Comparison of ENCODE assay signal across 8 cellular contexts in genomic region chr20:33674294-33675126, GRCh38. TPM values are rescaled to one million over a fixed set of nuclear protein-coding genes. Genes with fewer than 3 reads are reported as not detected.
DNase-seq lines count a peak whose midpoint lies in the region; ATAC-seq lines count a peak whose summit lies in the region.

A gene with protein sequence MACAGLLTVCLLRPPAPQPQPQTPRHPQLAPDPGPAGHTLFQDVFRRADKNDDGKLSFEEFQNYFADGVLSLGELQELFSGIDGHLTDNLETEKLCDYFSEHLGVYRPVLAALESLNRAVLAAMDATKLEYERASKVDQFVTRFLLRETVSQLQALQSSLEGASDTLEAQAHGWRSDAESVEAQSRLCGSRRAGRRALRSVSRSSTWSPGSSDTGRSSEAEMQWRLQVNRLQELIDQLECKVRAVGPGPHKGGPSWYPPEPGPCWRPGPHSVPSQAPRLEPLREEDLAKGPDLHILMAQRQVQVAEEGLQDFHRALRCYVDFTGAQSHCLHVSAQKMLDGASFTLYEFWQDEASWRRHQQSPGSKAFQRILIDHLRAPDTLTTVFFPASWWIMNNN (minus strand): TSS chr20:33674428. CDS start chr20:33674352, 76 bp downstream.

- peak within 1 kb of the TSS; percentile 37 for H3K27ac Mint-ChIP-seq in activated CD4-positive, alpha-beta memory T cell treated with anti-CD3 and anti-CD28 coated beads, Interleukin-2, amount 10 ng/mL, durations not matched to agents 7 days and 5 days

- H3K27me3 ChIP-seq in effector memory CD4-positive, alpha-beta T cell (replicated peaks; ENCODE audit: control insufficient read depth, insufficient read depth, low read length, poor library complexity, severe bottlenecking): no peaks in the 10 kb centered on the region

- peak; percentile 43 for ATAC-seq in HG03103 (IDR thresholded peaks at IDR 0.05; ENCODE audit: low read depth, unreplicated experiment)

- peaks cover 62% of the 10 kb centered on the region for H3K4me1 Mint-ChIP-seq in activated CD4-positive, alpha-beta memory T cell treated with anti-CD3 and anti-CD28 coated beads, Interleukin-2, amount 10 ng/mL, durations not matched to agents 7 days and 5 days

- peak within 1 kb of the TSS; percentile 23 for H3K27ac ChIP-seq in effector memory CD4-positive, alpha-beta T cell (ENCODE audit: insufficient read depth, low read length, poor library complexity, severe bottlenecking)

- CTCF ChIA-PET in activated CD4-positive, alpha-beta memory T cell treated with anti-CD3 and anti-CD28 coated beads, Interleukin-2, amount 10 ng/mL, durations not matched to agents 7 days and 5 days (lab: Charles Lee): interaction anchor here (1.1 to 1.2 kb wide), 2 partner anchors 10 kb away, joined by 3 read pairs; no protein-coding TSS in a partner anchor

- no peaks in the 10 kb centered on the region for H3K9me3 Mint-ChIP-seq in activated CD4-positive, alpha-beta memory T cell treated with anti-CD3 and anti-CD28 coated beads, Interleukin-2, amount 10 ng/mL, durations not matched to agents 7 days and 5 days

- H3K36me3 ChIP-seq in effector memory CD4-positive, alpha-beta T cell (ENCODE audit: control insufficient read depth, insufficient read depth, low read length): no peaks in the 10 kb centered on the region

- H3K4me1 ChIP-seq in effector memory CD4-positive, alpha-beta T cell (ENCODE audit: control insufficient read depth, insufficient read depth, low read length, poor library complexity, severe bottlenecking): peaks cover 23% of the 10 kb centered on the region

- no peaks in the 10 kb centered on the region for H3K27me3 Mint-ChIP-seq in activated CD4-positive, alpha-beta memory T cell treated with anti-CD3 and anti-CD28 coated beads, Interleukin-2, amount 10 ng/mL, durations not matched to agents 7 days and 5 days

- H3K4me3 Mint-ChIP-seq in activated CD4-positive, alpha-beta memory T cell treated with anti-CD3 and anti-CD28 coated beads, Interleukin-2, amount 10 ng/mL, durations not matched to agents 7 days and 5 days: peak within 1 kb of the TSS; percentile 83

- POLR2A ChIA-PET in activated CD4-positive, alpha-beta memory T cell treated with anti-CD3 and anti-CD28 coated beads, Interleukin-2, amount 10 ng/mL, durations not matched to agents 7 days and 5 days (lab: Charles Lee): interaction anchor here (1.3 to 16.8 kb wide), 4 partner anchors 7 to 46 kb away, joined by 3 to 312 read pairs (median 14); partner anchors contain the start of genes ACTL10, C20orf144 and PXMP4

- no peaks in the 10 kb centered on the region for H3K9me3 ChIP-seq in effector memory CD4-positive, alpha-beta T cell (ENCODE audit: control insufficient read depth, low read length)

- H3K4me3 ChIP-seq in effector memory CD4-positive, alpha-beta T cell (ENCODE audit: insufficient read depth, low read depth, low read length, poor library complexity, severe bottlenecking): peak within 1 kb of the TSS; percentile 58

- peaks cover 36% of the 10 kb centered on the region for H3K36me3 Mint-ChIP-seq in activated CD4-positive, alpha-beta memory T cell treated with anti-CD3 and anti-CD28 coated beads, Interleukin-2, amount 10 ng/mL, durations not matched to agents 7 days and 5 days (ENCODE audit: low read depth)

- DNase-seq in activated T-cell treated with anti-CD3 and anti-CD28 coated beads for 1 hour (ENCODE audit: low read depth) (peak; percentile 32), activated T-cell treated with anti-CD3 and anti-CD28 coated beads for 4 hours (no peak), NCI-H526 treated with DMSO at 0.1 percent for 48 hours (lab: John Stamatoyannopoulos, UW) (peak; percentile 68), lung microvascular endothelial cell (ENCODE audit: low read depth in 2 of 2) (peak; percentile 73 to 78)
- DNase-seq in activated CD4-positive, alpha-beta memory T cell treated with anti-CD3 and anti-CD28 coated beads, Interleukin-2, amount 10 ng/mL, durations not matched to agents 7 days and 5 days: peak; percentile 73
- DNase-seq in effector memory CD4-positive, alpha-beta T cell: peak; percentile 51 to 59 (median 52)
- peak; percentile 64 to 67 for DNase-seq in stimulated activated CD8-positive, alpha-beta memory T cell treated with anti-CD3 and anti-CD28 coated beads, Interleukin-15, amount 100 ng/mL, for 48 hours (ENCODE audit: low read depth in 2 of 2)

RNA-seq across cellular contexts. Expression of the gene that starts here (rescaled TPM):
- 10 to 100 TPM; 27.3 to 36.2 TPM for total RNA-seq in activated CD4-positive, alpha-beta memory T cell treated with anti-CD3 and anti-CD28 coated beads, Interleukin-2, amount 10 ng/mL, durations not matched to agents 7 days and 5 days
- 7.2 and 9.7 TPM in 2 replicates for total RNA-seq in lung microvascular endothelial cell
